12 cellular contexts compared by ENCODE assay signal in the genomic region with DNA sequence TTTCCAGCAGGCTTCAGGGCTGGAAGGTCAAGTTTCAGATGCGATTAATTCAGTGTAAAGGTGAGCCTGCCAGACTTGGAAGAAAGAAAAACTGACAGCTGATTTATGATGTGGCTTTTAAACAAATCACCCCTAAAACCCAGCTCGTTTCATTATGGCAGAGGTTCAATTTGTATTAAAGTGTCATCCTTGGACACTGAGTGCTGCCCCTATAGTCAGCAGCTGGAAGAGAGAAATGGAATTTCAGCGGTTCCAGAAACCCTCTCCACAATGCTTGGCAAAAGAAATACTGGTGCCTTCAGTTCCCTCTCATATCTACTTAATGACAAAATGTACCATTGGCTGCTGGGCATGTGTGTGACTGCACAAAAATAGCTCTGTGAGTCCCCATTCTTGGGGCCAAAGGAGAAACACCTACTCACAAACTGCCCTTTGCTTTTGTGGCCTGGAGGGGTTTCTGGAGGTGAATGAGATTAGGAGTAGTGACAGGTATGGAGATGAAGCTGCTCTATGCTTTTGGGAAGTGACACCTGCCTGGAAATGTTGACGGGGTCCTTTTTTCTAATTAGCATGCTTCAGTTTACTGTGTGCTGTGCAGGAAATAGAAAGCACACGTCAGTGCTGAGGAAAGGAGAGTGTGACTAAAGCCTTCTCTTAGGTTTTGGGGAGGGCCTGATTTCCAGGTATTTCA.
DNase-seq lines count a peak whose midpoint lies in the region; ATAC-seq and TF ChIP-seq lines count a peak whose summit lies in the region.
"Had no signal": no experiment of that assay in that cellular context is flagged by ENCODE, and none has a peak within 500 bp of the region (broad histone marks: within the 10 kb centered on the region; RNA-seq: fewer than 3 reads in every experiment).

No MANE protein-coding gene starts in this region.

- TF ChIP-seq CTCF in RWPE1 (conservative IDR thresholded peaks at IDR 0.05; ENCODE audit: low read depth) (no peak), foreskin fibroblast (IDR thresholded peaks at IDR 0.05; ENCODE audit: low read depth, low read length) (peak; percentile 19)

- H3K36me3 ChIP-seq in subcutaneous abdominal adipose tissue (ENCODE audit: control insufficient read depth in 5 of 5, insufficient read depth in 5 of 5, low read length in 5 of 5): no peaks in the 10 kb centered on the region
- H3K36me3 ChIP-seq: BLaER1 treated with 17β-estradiol and CSF1 and Interleukin-3, amounts not matched to agents 10 nM and 100 nM; pancreas had no signal

- ATAC-seq in HG02852 (IDR thresholded peaks at IDR 0.05; ENCODE audit: unreplicated experiment): no peak
- ATAC-seq: left colon had no signal

- no peak overlapping the region for H3K9ac ChIP-seq in subcutaneous abdominal adipose tissue (ENCODE audit: low read length in 5 of 5)
- H3K9ac ChIP-seq: BLaER1 treated with 17β-estradiol and CSF1 and Interleukin-3, amounts not matched to agents 10 nM and 100 nM had no signal

- DNase-seq in activated CD4-positive, alpha-beta T cell treated with anti-CD3 and anti-CD28 coated beads for 48 hours: peak; percentile 7
- no peak for DNase-seq in activated CD4-positive, alpha-beta T cell treated with anti-CD3 and anti-CD28 coated beads, Interleukin-2, amount 50 U/mL, for 1 hour
- DNase-seq in RWPE1 (ENCODE audit: low spot score) (no peak), foreskin fibroblast (peak in 1 of 2 donors; percentile 63), T1000 (lab: John Stamatoyannopoulos, UW) (no peak), activated gamma-delta T cell (lab: John Stamatoyannopoulos, UW) (no peak)
- DNase-seq: NCI-H1092 treated with DMSO at 0.1 percent for 48 hours, pancreas had no signal

- CTCF ChIA-PET in RWPE1 (lab: Yijun Ruan, JAX): no interaction called here

- peaks cover 0 to 14% (median 6%) of the 10 kb centered on the region in 5 donors for H3K4me1 ChIP-seq in subcutaneous abdominal adipose tissue (ENCODE audit: control insufficient read depth in 5 of 5, insufficient read depth in 5 of 5, low read length in 5 of 5)

- H3K27me3 ChIP-seq in subcutaneous abdominal adipose tissue (ENCODE audit: control insufficient read depth in 5 of 5, insufficient read depth in 4 of 5, low read length in 5 of 5): peaks cover 0 to 3% (median 0%) of the 10 kb centered on the region in 5 donors
- H3K27me3 ChIP-seq: BLaER1 treated with 17β-estradiol and CSF1 and Interleukin-3, amounts not matched to agents 10 nM and 100 nM; pancreas had no signal

- H3K27ac ChIP-seq in RWPE1 (peak overlapping the region; percentile 62; the same call in 1 of the 2 replicates), subcutaneous abdominal adipose tissue (ENCODE audit: low read depth, low read length) (peak overlapping the region; percentile 44)
- H3K27ac ChIP-seq: BLaER1 treated with 17β-estradiol and CSF1 and Interleukin-3, amounts not matched to agents 10 nM and 100 nM; pancreas had no signal

- POLR2A ChIA-PET in RWPE1 (lab: Yijun Ruan, JAX; ENCODE audit: low non-redundant PET): no interaction called here

- H3K9me3 ChIP-seq in subcutaneous abdominal adipose tissue (ENCODE audit: control insufficient read depth in 5 of 5, low read length in 5 of 5): no peaks in the 10 kb centered on the region
- H3K9me3 ChIP-seq: BLaER1 treated with 17β-estradiol and CSF1 and Interleukin-3, amounts not matched to agents 10 nM and 100 nM; pancreas had no signal

- H3K4me3 ChIP-seq in foreskin fibroblast (ENCODE audit: low read depth in 1 of 2, low read length in 2 of 2) (no peak overlapping the region), subcutaneous abdominal adipose tissue (ENCODE audit: low read depth in 1 of 5, low read length in 5 of 5) (no peak overlapping the region)
- H3K4me3 ChIP-seq: BLaER1 treated with 17β-estradiol and CSF1 and Interleukin-3, amounts not matched to agents 10 nM and 100 nM; pancreas had no signal
